24 cellular contexts compared by ENCODE assay signal in genomic region chr15:73949496-73949895, GRCh38. TPM values are rescaled to one million over a fixed set of nuclear protein-coding genes. Genes with fewer than 3 reads are reported as not detected.
DNase-seq lines count a peak whose midpoint lies in the region; ATAC-seq, FAIRE-seq and TF ChIP-seq lines count a peak whose summit lies in the region.
"Had no signal": no experiment of that assay in that cellular context is flagged by ENCODE, and none has a peak within 500 bp of the region (broad histone marks: within the 10 kb centered on the region; RNA-seq: fewer than 3 reads in every experiment).

No MANE protein-coding gene starts in this region.

- no peak overlapping the region for H3K4me2 ChIP-seq in HepG2 (ENCODE audit: low read depth, low read length)
- H3K4me2 ChIP-seq in OCI-LY7 (ENCODE audit: low read length), result no peak overlapping the region

- no peaks in the 10 kb centered on the region for H3K36me3 Mint-ChIP-seq in brain
- H3K36me3 Mint-ChIP-seq: IgD-negative memory B cell had no signal

- no peak for TF ChIP-seq POLR2A in HepG2 (IDR thresholded peaks at IDR 0.05; ENCODE audit: insufficient read depth in 1 of 2, low read depth in 2 of 2, low read length in 2 of 2)

- H3K4me1 Mint-ChIP-seq in brain, result peaks cover 46% of the 10 kb centered on the region

- CTCF ChIA-PET in HepG2 (lab: Yijun Ruan, JAX; ENCODE audit: low intra/inter-chr PET ratio, low total read pairs), result no interaction called here
- CTCF ChIA-PET in OCI-LY7 (lab: Charles Lee; ENCODE audit: unreplicated experiment), result interaction anchor here (0.5 kb wide), 1 partner anchor 14 kb away, joined by 5 read pairs; no protein-coding TSS in a partner anchor

- H3K9ac ChIP-seq in HepG2 (ENCODE audit: insufficient read depth, low read depth, low read length), result no peak overlapping the region

- H3K27me3 ChIP-seq in RWPE2 (ENCODE audit: insufficient read depth, poor library complexity, severe bottlenecking), result no peaks in the 10 kb centered on the region
- no peaks in the 10 kb centered on the region for H3K27me3 ChIP-seq in lower lobe of right lung (ENCODE audit: low read depth)
- H3K27me3 ChIP-seq in thoracic aorta (replicated peaks; ENCODE audit: insufficient read depth), result no peaks in the 10 kb centered on the region
- H3K27me3 ChIP-seq in HepG2 (ENCODE audit: control insufficient read depth in 1 of 2, insufficient read depth in 2 of 2, low read length in 2 of 2), result peaks cover 2 to 22% of the 10 kb centered on the region in 2 experiments; a peak in 4 of 5 replicates
- H3K27me3 ChIP-seq: BLaER1 treated with 17β-estradiol and CSF1 and Interleukin-3, amounts not matched to agents 10 nM and 100 nM; Peyer's patch; SJSA1 had no signal

- TF ChIP-seq RAD21 in HepG2 (CRISPR knock-in tag; IDR thresholded peaks at IDR 0.05), result no peak

- no peaks in the 10 kb centered on the region for H3K79me2 ChIP-seq in HepG2 (ENCODE audit: insufficient read depth, low read length)
- H3K79me2 ChIP-seq in OCI-LY7 (ENCODE audit: insufficient read depth, low read depth, low read length), result no peaks in the 10 kb centered on the region

- H3K9me2 ChIP-seq in OCI-LY7 (ENCODE audit: insufficient read depth, low read length), result no peaks in the 10 kb centered on the region

- no TSS peak for BruUV-seq in HepG2 (replicated peaks; lab: Mats Ljungman, UMichigan)
- BruUV-seq in OCI-LY7 (replicated peaks; lab: Mats Ljungman, UMichigan), result no TSS peak

- no peaks in the 10 kb centered on the region for H3K36me3 ChIP-seq in RWPE2 (ENCODE audit: low read depth)
- no peaks in the 10 kb centered on the region for H3K36me3 ChIP-seq in lower lobe of right lung
- H3K36me3 ChIP-seq in thoracic aorta, result peaks cover 46% of the 10 kb centered on the region
- H3K36me3 ChIP-seq in HepG2 (replicated peaks in 1 of 2; ENCODE audit: control insufficient read depth in 1 of 2, insufficient read depth in 2 of 2, low read length in 2 of 2), result no peaks in the 10 kb centered on the region
- no peaks in the 10 kb centered on the region for H3K36me3 ChIP-seq in OCI-LY7 (ENCODE audit: insufficient read depth, low read length)
- H3K36me3 ChIP-seq: BLaER1 treated with 17β-estradiol and CSF1 and Interleukin-3, amounts not matched to agents 10 nM and 100 nM; Peyer's patch; SJSA1 had no signal

- POLR2A ChIA-PET in HepG2 (lab: Yijun Ruan, JAX) (no interaction called here), OCI-LY7 (lab: Charles Lee) (no interaction called here)

- H2AFZ ChIP-seq in HepG2 (ENCODE audit: low read length) (no peak overlapping the region), OCI-LY7 (ENCODE audit: low read length) (no peak overlapping the region)

- peaks cover 4% of the 10 kb centered on the region for H3K4me1 ChIP-seq in RWPE2 (ENCODE audit: insufficient read depth, poor library complexity, severe bottlenecking)
- peaks cover 13% of the 10 kb centered on the region for H3K4me1 ChIP-seq in lower lobe of right lung
- H3K4me1 ChIP-seq in thoracic aorta (ENCODE audit: control insufficient read depth in 1 of 2, low read depth in 2 of 2), result peaks cover 29 to 50% of the 10 kb centered on the region in 2 donors
- peaks cover 9% of the 10 kb centered on the region for H3K4me1 ChIP-seq in HepG2 (ENCODE audit: insufficient read depth, low read length)
- H3K4me1 ChIP-seq in OCI-LY7 (ENCODE audit: insufficient read depth, low read length, poor library complexity, severe bottlenecking), result no peaks in the 10 kb centered on the region

- DNase-seq in RWPE2 (ENCODE audit: low spot score) (peak; percentile 53), lower lobe of right lung (peak; percentile 28), thoracic aorta (ENCODE audit: low spot score) (no peak), T1000 (lab: John Stamatoyannopoulos, UW) (no peak), HepG2 (ENCODE audit: low spot score) (no peak), OCI-LY7 (ENCODE audit: low spot score) (no peak)
- DNase-seq in activated effector memory CD4-positive, alpha-beta T cell treated with Interleukin-2 at 50 U/mL for 16 hours, result no peak
- DNase-seq: ACHN; Caco-2; CD4-positive, alpha-beta memory T cell; DMS 273 treated with DMSO at 0.1 percent for 48 hours; DND-41; GOT3; HCEC 1CT; Karpas-422; NCI-H1694 treated with DMSO at 0.1 percent for 48 hours; NCI-H2081 treated with DMSO at 0.1 percent for 48 hours; NCI-H2171 treated with DMSO at 0.1 percent for 48 hours had no signal

- no peak overlapping the region for H3K4me3 Mint-ChIP-seq in brain
- H3K4me3 Mint-ChIP-seq: CD4-positive, alpha-beta memory T cell; IgD-negative memory B cell had no signal

- H4K20me1 ChIP-seq in HepG2 (ENCODE audit: insufficient read depth, low read length) (no peaks in the 10 kb centered on the region), OCI-LY7 (ENCODE audit: insufficient read depth, low read length) (no peaks in the 10 kb centered on the region)

- TF ChIP-seq CTCF in RWPE2 (IDR thresholded peaks at IDR 0.05; ENCODE audit: poor library complexity, severe bottlenecking) (no peak), brain (conservative IDR thresholded peaks at IDR 0.05) (no peak), lower lobe of right lung (IDR thresholded peaks at IDR 0.05) (no peak), thoracic aorta (IDR thresholded peaks at IDR 0.05) (no peak), HepG2 (CRISPR knock-in tag; IDR thresholded peaks at IDR 0.05) (no peak), OCI-LY7 (conservative IDR thresholded peaks at IDR 0.05; ENCODE audit: low read length) (no peak)

- ATAC-seq in RWPE2 (ENCODE audit: low read depth) (no peak), lower lobe of right lung (no peak), thoracic aorta (ENCODE audit: insufficient number of reproducible peaks, low FRiP score, low read depth) (no peak), HepG2 (no peak)

- H3K9me3 ChIP-seq in RWPE2 (ENCODE audit: severe bottlenecking) (no peaks in the 10 kb centered on the region), lower lobe of right lung (no peaks in the 10 kb centered on the region), thoracic aorta (no peaks in the 10 kb centered on the region), HepG2 (ENCODE audit: low read length) (no peaks in the 10 kb centered on the region), OCI-LY7 (ENCODE audit: low read length) (no peaks in the 10 kb centered on the region)
- H3K9me3 ChIP-seq: BLaER1 treated with 17β-estradiol and CSF1 and Interleukin-3, amounts not matched to agents 10 nM and 100 nM; Caco-2; Peyer's patch; SJSA1 had no signal

- no peak for FAIRE-seq in HepG2 (lab: Jason Lieb, UNC)
- FAIRE-seq: GM12891 had no signal

- in situ Hi-C loops in HepG2 (cut with HindIII; ENCODE audit: extremely low pct_ligation_motif_present, low pct_unique_long_range_greater_than_20kb), result no loop called here

- TF ChIP-seq EP300 in HepG2 (IDR thresholded peaks at IDR 0.05; ENCODE audit: low read depth in 2 of 2, low read length in 2 of 2) (no peak), HepG2 (CRISPR knock-in tag; IDR thresholded peaks at IDR 0.05; ENCODE audit: borderline replicate concordance) (no peak)

- WGBS in HepG2 (ENCODE audit: low lambda C conversion rate), result 12% methylated on average over 8 of the region's 10 CpGs

- H3K27ac Mint-ChIP-seq in brain, result peak overlapping the region in 4 of 5 experiments; percentile 22 to 83 (median 42)

- H3K27me3 Mint-ChIP-seq in brain, result no peaks in the 10 kb centered on the region
- H3K27me3 Mint-ChIP-seq: CD4-positive, alpha-beta memory T cell had no signal

- intact Hi-C loops in lower lobe of right lung (cut with DNase I) (no loop called here), HepG2 (cut with micrococcal nuclease; ENCODE audit: unreplicated experiment) (no loop called here), OCI-LY7 (cut with micrococcal nuclease; ENCODE audit: unreplicated experiment) (no loop called here)

- H3K27ac ChIP-seq in RWPE2 (ENCODE audit: poor library complexity, severe bottlenecking) (no peak overlapping the region), lower lobe of right lung (no peak overlapping the region), thoracic aorta (peak overlapping the region; percentile 98 to 99), HepG2 (ENCODE audit: extremely low read length, insufficient read depth, low read length) (no peak overlapping the region), OCI-LY7 (ENCODE audit: low read depth, low read length, poor library complexity, severe bottlenecking) (no peak overlapping the region)
- H3K27ac ChIP-seq: SJSA1 had no signal

- peaks cover 0 to 2% (median 0%) of the 10 kb centered on the region in 5 experiments for H3K9me3 Mint-ChIP-seq in brain
- H3K9me3 Mint-ChIP-seq: CD4-positive, alpha-beta memory T cell; IgD-negative memory B cell had no signal

- H3K4me3 ChIP-seq in RWPE2 (ENCODE audit: severe bottlenecking) (no peak overlapping the region), lower lobe of right lung (no peak overlapping the region), thoracic aorta (no peak overlapping the region), HepG2 (replicated peaks in 1 of 3; ENCODE audit: insufficient read depth in 1 of 3, low read depth in 2 of 3, low read length in 3 of 3) (no peak overlapping the region), OCI-LY7 (ENCODE audit: low read depth, low read length, poor library complexity, severe bottlenecking) (no peak overlapping the region)
- H3K4me3 ChIP-seq: BLaER1 treated with 17β-estradiol and CSF1 and Interleukin-3, amounts not matched to agents 10 nM and 100 nM; Peyer's patch; SJSA1 had no signal

RNA-seq across cellular contexts. Expression of gene LOXL1, which starts 23.2 kb away (rescaled TPM):
- polyA plus RNA-seq in brain (ENCODE audit: insufficient read depth, low read depth, low replicate concordance) (6.0 TPM), HepG2 (2011; rRNA removed) (0.16 and 1.3 TPM in 2 replicates)
- total RNA-seq in lower lobe of right lung (7.6 TPM), thoracic aorta (100 to 1,000 TPM; 164 to 321 TPM), HepG2 (2016; rRNA removed; fragmentation: Illumina TruSeq; extraction: Trizol) (0.51 TPM in 1 of 2 replicates, not detected in the other), OCI-LY7 (2022) (not detected in 2 replicates)
- 0.10 TPM in 1 of 2 replicates, not detected in the other for total RNA-seq in HepG2 (2016; cell fraction: cytosol; rRNA removed; fragmentation: Illumina TruSeq; extraction: Trizol; ENCODE audit: low read depth)
- total RNA-seq in HepG2 (2016; cell fraction: insoluble cytoplasmic fraction; rRNA removed; fragmentation: Illumina TruSeq; extraction: Trizol), result 0.30 and 0.40 TPM in 2 replicates
- 0.46 and 0.69 TPM in 2 replicates for total RNA-seq in HepG2 (2016; cell fraction: membrane; rRNA removed; fragmentation: Illumina TruSeq; extraction: Trizol)
- 0.47 TPM in 1 of 2 replicates, not detected in the other for total RNA-seq in HepG2 (2016; cell fraction: nucleus; rRNA removed; fragmentation: Illumina TruSeq; extraction: Trizol)
- 0.58 and 0.69 TPM in 2 replicates for polyA plus RNA-seq in HepG2 (2011; cell fraction: cytosol; rRNA removed)
- 0.35 and 0.80 TPM in 2 replicates for polyA plus RNA-seq in HepG2 (2011; cell fraction: nucleus; rRNA removed)
- polyA plus RNA-seq in HepG2 (2012), result not detected in 2 replicates
- polyA plus RNA-seq in HepG2 (2016; cell fraction: cytosol; fragmentation: Illumina TruSeq; extraction: Trizol; ENCODE audit: low read depth), result 0.31 and 0.33 TPM in 2 replicates
- 0.39 TPM in 1 of 2 replicates, not detected in the other for polyA plus RNA-seq in HepG2 (2016; cell fraction: insoluble cytoplasmic fraction; fragmentation: Illumina TruSeq; extraction: Trizol; ENCODE audit: low read depth)
- 0.41 and 0.76 TPM in 2 replicates for polyA plus RNA-seq in HepG2 (2016; cell fraction: membrane; fragmentation: Illumina TruSeq; extraction: Trizol; ENCODE audit: low read depth)
- 0.92 and 1.1 TPM in 2 replicates for polyA plus RNA-seq in HepG2 (2016; cell fraction: nucleus; fragmentation: Illumina TruSeq; extraction: Trizol; ENCODE audit: insufficient read depth, low read depth)
- polyA minus RNA-seq in HepG2 (2011; rRNA and poly(A)+ RNA removed; ENCODE audit: low replicate concordance), result 0.30 and 1.4 TPM in 2 replicates
- polyA minus RNA-seq in HepG2 (2011; cell fraction: cytosol; rRNA and poly(A)+ RNA removed), result 0.26 TPM in 1 of 2 replicates, not detected in the other
- 0.39 TPM in 1 of 2 replicates, not detected in the other for polyA minus RNA-seq in HepG2 (2011; cell fraction: nucleus; rRNA and poly(A)+ RNA removed)
- total RNA-seq in OCI-LY7 (2014; rRNA removed; shearing (Covaris generic)), result not detected in 2 replicates

RNA-seq across cellular contexts. Expression of gene STOML1, which starts 42.6 kb away (rescaled TPM):
- polyA plus RNA-seq in brain (ENCODE audit: insufficient read depth, low read depth, low replicate concordance) (40.5 TPM), HepG2 (2011; rRNA removed) (3.5 TPM in 2 replicates)
- total RNA-seq in lower lobe of right lung (16.3 TPM), thoracic aorta (10 to 100 TPM; 23.6 to 37.9 TPM), HepG2 (2016; rRNA removed; fragmentation: Illumina TruSeq; extraction: Trizol) (2.7 and 3.7 TPM in 2 replicates), OCI-LY7 (2022) (8.9 and 10.0 TPM in 2 replicates)
- total RNA-seq in HepG2 (2016; cell fraction: cytosol; rRNA removed; fragmentation: Illumina TruSeq; extraction: Trizol; ENCODE audit: low read depth), result 1.0 and 1.5 TPM in 2 replicates
- 2.2 and 4.1 TPM in 2 replicates for total RNA-seq in HepG2 (2016; cell fraction: insoluble cytoplasmic fraction; rRNA removed; fragmentation: Illumina TruSeq; extraction: Trizol)
- total RNA-seq in HepG2 (2016; cell fraction: membrane; rRNA removed; fragmentation: Illumina TruSeq; extraction: Trizol), result 2.5 TPM in 2 replicates
- total RNA-seq in HepG2 (2016; cell fraction: nucleus; rRNA removed; fragmentation: Illumina TruSeq; extraction: Trizol), result 2.7 and 3.7 TPM in 2 replicates
- polyA plus RNA-seq in HepG2 (2011; cell fraction: cytosol; rRNA removed), result 2.4 and 3.4 TPM in 2 replicates
- 4.3 and 5.5 TPM in 2 replicates for polyA plus RNA-seq in HepG2 (2011; cell fraction: nucleus; rRNA removed)
- 1.7 and 2.1 TPM in 2 replicates for polyA plus RNA-seq in HepG2 (2012)
- 0.77 and 1.3 TPM in 2 replicates for polyA plus RNA-seq in HepG2 (2016; cell fraction: cytosol; fragmentation: Illumina TruSeq; extraction: Trizol; ENCODE audit: low read depth)
- 1.5 and 1.6 TPM in 2 replicates for polyA plus RNA-seq in HepG2 (2016; cell fraction: insoluble cytoplasmic fraction; fragmentation: Illumina TruSeq; extraction: Trizol; ENCODE audit: low read depth)
- 1.4 and 1.5 TPM in 2 replicates for polyA plus RNA-seq in HepG2 (2016; cell fraction: membrane; fragmentation: Illumina TruSeq; extraction: Trizol; ENCODE audit: low read depth)
- polyA plus RNA-seq in HepG2 (2016; cell fraction: nucleus; fragmentation: Illumina TruSeq; extraction: Trizol; ENCODE audit: insufficient read depth, low read depth), result 5.6 and 5.8 TPM in 2 replicates
- polyA minus RNA-seq in HepG2 (2011; rRNA and poly(A)+ RNA removed; ENCODE audit: low replicate concordance), result 4.1 and 6.9 TPM in 2 replicates
- polyA minus RNA-seq in HepG2 (2011; cell fraction: cytosol; rRNA and poly(A)+ RNA removed), result 1.6 and 1.8 TPM in 2 replicates
- 1.9 and 2.9 TPM in 2 replicates for polyA minus RNA-seq in HepG2 (2011; cell fraction: nucleus; rRNA and poly(A)+ RNA removed)
- total RNA-seq in OCI-LY7 (2014; rRNA removed; shearing (Covaris generic)), result 5.7 and 8.0 TPM in 2 replicates

RNA-seq across cellular contexts. Expression of gene PML, which starts 45.0 kb away (rescaled TPM):
- polyA plus RNA-seq in brain (ENCODE audit: insufficient read depth, low read depth, low replicate concordance) (37.7 TPM), HepG2 (2011; rRNA removed) (2.9 and 3.9 TPM in 2 replicates)
- total RNA-seq in lower lobe of right lung (79.4 TPM), thoracic aorta (100 to 1,000 TPM in 1 of 2 donors, 10 to 100 TPM in 1; 77.2 to 138 TPM), HepG2 (2016; rRNA removed; fragmentation: Illumina TruSeq; extraction: Trizol) (2.9 and 3.9 TPM in 2 replicates), OCI-LY7 (2022) (26.1 and 28.1 TPM in 2 replicates)
- 1.4 and 1.8 TPM in 2 replicates for total RNA-seq in HepG2 (2016; cell fraction: cytosol; rRNA removed; fragmentation: Illumina TruSeq; extraction: Trizol; ENCODE audit: low read depth)
- total RNA-seq in HepG2 (2016; cell fraction: insoluble cytoplasmic fraction; rRNA removed; fragmentation: Illumina TruSeq; extraction: Trizol), result 3.0 and 4.3 TPM in 2 replicates
- total RNA-seq in HepG2 (2016; cell fraction: membrane; rRNA removed; fragmentation: Illumina TruSeq; extraction: Trizol), result 2.4 and 2.6 TPM in 2 replicates
- 5.4 and 6.2 TPM in 2 replicates for total RNA-seq in HepG2 (2016; cell fraction: nucleus; rRNA removed; fragmentation: Illumina TruSeq; extraction: Trizol)
- polyA plus RNA-seq in HepG2 (2011; cell fraction: cytosol; rRNA removed), result 1.5 and 2.7 TPM in 2 replicates
- polyA plus RNA-seq in HepG2 (2011; cell fraction: nucleus; rRNA removed), result 16.7 and 19.0 TPM in 2 replicates
- polyA plus RNA-seq in HepG2 (2012), result 8.7 and 10.3 TPM in 2 replicates
- polyA plus RNA-seq in HepG2 (2016; cell fraction: cytosol; fragmentation: Illumina TruSeq; extraction: Trizol; ENCODE audit: low read depth), result 1.5 and 1.7 TPM in 2 replicates
- 6.6 and 9.3 TPM in 2 replicates for polyA plus RNA-seq in HepG2 (2016; cell fraction: insoluble cytoplasmic fraction; fragmentation: Illumina TruSeq; extraction: Trizol; ENCODE audit: low read depth)
- polyA plus RNA-seq in HepG2 (2016; cell fraction: membrane; fragmentation: Illumina TruSeq; extraction: Trizol; ENCODE audit: low read depth), result 3.4 and 4.2 TPM in 2 replicates
- 18.1 and 20.7 TPM in 2 replicates for polyA plus RNA-seq in HepG2 (2016; cell fraction: nucleus; fragmentation: Illumina TruSeq; extraction: Trizol; ENCODE audit: insufficient read depth, low read depth)
- polyA minus RNA-seq in HepG2 (2011; rRNA and poly(A)+ RNA removed; ENCODE audit: low replicate concordance), result 11.9 and 16.2 TPM in 2 replicates
- polyA minus RNA-seq in HepG2 (2011; cell fraction: cytosol; rRNA and poly(A)+ RNA removed), result 6.8 and 10.8 TPM in 2 replicates
- polyA minus RNA-seq in HepG2 (2011; cell fraction: nucleus; rRNA and poly(A)+ RNA removed), result 8.4 and 9.9 TPM in 2 replicates
- total RNA-seq in OCI-LY7 (2014; rRNA removed; shearing (Covaris generic)), result 9.6 and 16.9 TPM in 2 replicates

Comparison
In these comparisons a context has a peak if more than half of its experiments do, and no peak if none do; other contexts are left out.
1. DNase-seq: peak in RWPE2 (single experiment) and lower lobe of right lung (single experiment); none in thoracic aorta (single experiment), activated effector memory CD4-positive, alpha-beta T cell treated with Interleukin-2 at 50 U/mL for 16 hours (single experiment), T1000 (single experiment), HepG2 (single experiment) and OCI-LY7 (single experiment).
2. H3K27ac ChIP-seq: peak in thoracic aorta (2 of 2); none in RWPE2 (single experiment), lower lobe of right lung (single experiment), HepG2 (single experiment) and OCI-LY7 (single experiment).
3. RNA of gene LOXL1, which starts 23.2 kb away (total RNA-seq): 164 to 321 TPM in thoracic aorta; 7.6 TPM in lower lobe of right lung (single experiment), 0.10 to 0.69 TPM in HepG2 and not detected in OCI-LY7; every median in the first group is over 10 times any median in the second.